ENCODE assay signal across 18 cellular contexts in the genomic region with DNA sequence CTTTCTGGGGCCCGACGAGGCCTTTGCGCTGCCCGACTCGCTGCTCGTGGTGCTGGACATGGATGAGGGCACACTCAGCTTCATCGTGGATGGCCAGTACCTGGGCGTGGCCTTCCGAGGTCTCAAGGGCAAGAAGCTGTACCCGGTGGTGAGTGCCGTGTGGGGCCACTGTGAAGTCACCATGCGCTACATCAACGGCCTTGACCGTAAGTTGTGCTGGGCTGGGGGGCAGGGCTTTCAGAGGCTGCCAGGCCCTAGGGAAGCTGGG. TPM values are rescaled to one million over a fixed set of nuclear protein-coding genes. Genes with fewer than 3 reads are reported as not detected.
DNase-seq lines count a peak whose midpoint lies in the region; ATAC-seq and TF ChIP-seq lines count a peak whose summit lies in the region.
"Had no signal": no experiment of that assay in that cellular context is flagged by ENCODE, and none has a peak within 500 bp of the region (broad histone marks: within the 10 kb centered on the region; RNA-seq: fewer than 3 reads in every experiment).

No MANE protein-coding gene starts in this region.

- no peak overlapping the region for H3K27ac Mint-ChIP-seq in osteocyte (ENCODE audit: unreplicated experiment)
- H3K27ac Mint-ChIP-seq: CD4-positive, alpha-beta memory T cell; HFFc6 had no signal

- H3K4me3 Mint-ChIP-seq in osteocyte (ENCODE audit: unreplicated experiment) = no peak overlapping the region
- H3K4me3 Mint-ChIP-seq: CD4-positive, alpha-beta memory T cell; HFFc6 had no signal

- H3K4me1 Mint-ChIP-seq in osteocyte (ENCODE audit: unreplicated experiment) = peaks cover 15% of the 10 kb centered on the region
- H3K4me1 Mint-ChIP-seq: CD4-positive, alpha-beta memory T cell had no signal

- H3K36me3 Mint-ChIP-seq in osteocyte (ENCODE audit: unreplicated experiment) = no peaks in the 10 kb centered on the region
- H3K36me3 Mint-ChIP-seq: CD4-positive, alpha-beta memory T cell had no signal

- H3K9me3 Mint-ChIP-seq in osteocyte (ENCODE audit: unreplicated experiment) = no peaks in the 10 kb centered on the region
- H3K9me3 Mint-ChIP-seq: HFFc6 had no signal

- peak; percentile 44 for DNase-seq in activated effector memory CD4-positive, alpha-beta T cell treated with anti-CD3 and anti-CD28 coated beads, Interleukin-2, amount 50 U/mL, for 16 hours
- no peak for DNase-seq in activated effector memory CD4-positive, alpha-beta T cell treated with Interleukin-2 at 50 U/mL for 16 hours
- peak; percentile 82 for DNase-seq in mesenteric fat pad (ENCODE audit: low spot score)
- peak; percentile 76 for DNase-seq in osteocyte (ENCODE audit: extremely low spot score, unreplicated experiment)
- DNase-seq in AML-193 (lab: John Stamatoyannopoulos, UW) = no peak
- no peak for DNase-seq in A172 (ENCODE audit: low spot score)
- DNase-seq: ACHN; C1 segment of cervical spinal cord; Calu3; CD4-positive, alpha-beta memory T cell; COR-L47; DMS53; DMS79 treated with DMSO at 0.1 percent for 48 hours; GF-D8; GOT3; HFFc6 had no signal

- TF ChIP-seq CTCF in osteocyte (IDR thresholded peaks at IDR 0.05) = no peak

- ATAC-seq in GM21381 (IDR thresholded peaks at IDR 0.05; ENCODE audit: unreplicated experiment) = no peak
- ATAC-seq: A549 had no signal

- no peaks in the 10 kb centered on the region for H3K27me3 Mint-ChIP-seq in osteocyte (ENCODE audit: unreplicated experiment)

RNA-seq across cellular contexts. Expression of a gene that starts 15.4 kb away (rescaled TPM):
- total RNA-seq in mesenteric fat pad (1.1 TPM), osteocyte (2.0 and 3.3 TPM in 2 replicates)
- total RNA-seq in A172 (2014; rRNA removed; shearing (Covaris generic)) = 1.1 and 2.9 TPM in 2 replicates
- total RNA-seq: Calu3; CD4-positive, alpha-beta memory T cell; HFFc6 had no signal

Comparison
In these comparisons a context has a peak if more than half of its experiments do, and no peak if none do; other contexts are left out.
1. DNase-seq: peak in activated effector memory CD4-positive, alpha-beta T cell treated with anti-CD3 and anti-CD28 coated beads, Interleukin-2, amount 50 U/mL, for 16 hours (single experiment), mesenteric fat pad (single experiment) and osteocyte (single experiment); none in activated effector memory CD4-positive, alpha-beta T cell treated with Interleukin-2 at 50 U/mL for 16 hours (single experiment), AML-193 (0 of 2) and A172 (single experiment).